23 cellular contexts compared by ENCODE assay signal in genomic region chr20:48284837-48285236, GRCh38.
DNase-seq lines count a peak whose midpoint lies in the region; ATAC-seq and TF ChIP-seq lines count a peak whose summit lies in the region.
"Had no signal": no experiment of that assay in that cellular context is flagged by ENCODE, and none has a peak within 500 bp of the region (broad histone marks: within the 10 kb centered on the region; RNA-seq: fewer than 3 reads in every experiment).

No MANE protein-coding gene starts in this region.

- H3K9me3 ChIP-seq in osteoblast (ENCODE audit: low read depth, low read length): no peaks in the 10 kb centered on the region
- H3K9me3 ChIP-seq: adrenal gland, heart right ventricle, tibial artery had no signal

- H3K36me3 Mint-ChIP-seq in progenitor cell of endocrine pancreas (ENCODE audit: insufficient read depth): no peaks in the 10 kb centered on the region
- H3K36me3 Mint-ChIP-seq in activated T-cell treated with anti-CD3 and anti-CD28 coated beads, Interleukin-2, amount 50 U/mL, for 72 hours (ENCODE audit: insufficient read depth in 2 of 2): no peaks in the 10 kb centered on the region
- H3K36me3 Mint-ChIP-seq: naive thymus-derived CD4-positive, alpha-beta T cell; stimulated activated naive B cell treated with anti-CD40 and anti-IgM and Interleukin-4, amounts not matched to agents 10 μg/mL and 1 μg/mL and 100 μg/mL, for 72 hours had no signal

- no peak overlapping the region for H3K4me3 ChIP-seq in foreskin fibroblast (ENCODE audit: low read depth in 1 of 2, low read length in 2 of 2)
- H3K4me3 ChIP-seq in osteoblast (ENCODE audit: insufficient read depth, low read length): no peak overlapping the region
- H3K4me3 ChIP-seq: adrenal gland, GM12878, heart right ventricle, tibial artery had no signal

- no peak for TF ChIP-seq CTCF in foreskin fibroblast (IDR thresholded peaks at IDR 0.05; ENCODE audit: low read depth, low read length)
- TF ChIP-seq CTCF in progenitor cell of endocrine pancreas (IDR thresholded peaks at IDR 0.05; ENCODE audit: unreplicated experiment): no peak
- TF ChIP-seq CTCF in osteoblast (IDR thresholded peaks at IDR 0.05; ENCODE audit: extremely low read depth, low read depth, low read length): no peak

- H3K27me3 ChIP-seq in osteoblast (ENCODE audit: insufficient read depth, low read length): peaks cover 15% of the 10 kb centered on the region
- H3K27me3 ChIP-seq: adrenal gland, tibial artery had no signal

- H3K4me3 Mint-ChIP-seq in progenitor cell of endocrine pancreas (ENCODE audit: low read depth): no peak overlapping the region
- H3K4me3 Mint-ChIP-seq in activated T-cell treated with anti-CD3 and anti-CD28 coated beads, Interleukin-2, amount 50 U/mL, for 72 hours: no peak overlapping the region
- H3K4me3 Mint-ChIP-seq: IgD-negative memory B cell; memory B cell; naive thymus-derived CD4-positive, alpha-beta T cell; stimulated activated naive B cell treated with anti-CD40 and anti-IgM and Interleukin-4, amounts not matched to agents 10 μg/mL and 1 μg/mL and 100 μg/mL, for 72 hours had no signal

- DNase-seq in ELF-1 (ENCODE audit: low read depth, low spot score) (peak; percentile 50), foreskin fibroblast (peak; percentile 8 to 12), progenitor cell of endocrine pancreas (ENCODE audit: low spot score, unreplicated experiment) (no peak), osteoblast (ENCODE audit: insufficient read length, low spot score, missing footprints) (no peak)
- no peak for DNase-seq in activated T-cell treated with anti-CD3 and anti-CD28 coated beads, Interleukin-2, amount 50 U/mL, for 72 hours
- DNase-seq: activated CD4-positive, alpha-beta T cell treated with anti-CD3 and anti-CD28 coated beads for 48 hours; activated effector memory CD4-positive, alpha-beta T cell treated with anti-CD3 and anti-CD28 coated beads, Interleukin-2, amount 50 U/mL, for 16 hours; adrenal gland; heart right ventricle; kidney; MV-4-11; naive thymus-derived CD4-positive, alpha-beta T cell; NCI-H2029 treated with DMSO at 0.1 percent for 48 hours; NCI-H446; stimulated activated naive B cell treated with anti-CD40 and anti-IgM and Interleukin-4, amounts not matched to agents 10 μg/mL and 1 μg/mL and 100 μg/mL, for 72 hours; tibial artery had no signal

- H3K4me1 Mint-ChIP-seq in progenitor cell of endocrine pancreas (ENCODE audit: low read depth): peaks cover 34% of the 10 kb centered on the region
- H3K4me1 Mint-ChIP-seq in activated T-cell treated with anti-CD3 and anti-CD28 coated beads, Interleukin-2, amount 50 U/mL, for 72 hours (ENCODE audit: low read depth): no peaks in the 10 kb centered on the region
- H3K4me1 Mint-ChIP-seq: memory B cell; naive thymus-derived CD4-positive, alpha-beta T cell; stimulated activated naive B cell treated with anti-CD40 and anti-IgM and Interleukin-4, amounts not matched to agents 10 μg/mL and 1 μg/mL and 100 μg/mL, for 72 hours had no signal

- H3K36me3 ChIP-seq in osteoblast (ENCODE audit: insufficient read depth, low read length): no peaks in the 10 kb centered on the region
- H3K36me3 ChIP-seq: adrenal gland, heart right ventricle, tibial artery had no signal

- peak; percentile 36; the same call in 2 of the 3 replicates for ATAC-seq in SK-N-SH treated with all-trans-retinoic acid at 6 μM for 48 hours
- no peak for ATAC-seq in activated T-cell treated with anti-CD3 and anti-CD28 coated beads, Interleukin-2, amount 50 U/mL, for 72 hours (replicated peaks in 1 of 2)
- no peak for ATAC-seq in GM21723 (IDR thresholded peaks at IDR 0.05; ENCODE audit: unreplicated experiment)
- ATAC-seq in HG03521 (IDR thresholded peaks at IDR 0.05; ENCODE audit: unreplicated experiment): no peak
- ATAC-seq: GM12878; heart right ventricle; naive thymus-derived CD4-positive, alpha-beta T cell; stimulated activated naive B cell treated with anti-CD40 and anti-IgM and Interleukin-4, amounts not matched to agents 10 μg/mL and 1 μg/mL and 100 μg/mL, for 72 hours had no signal

- peaks cover 4% of the 10 kb centered on the region for H3K9me3 Mint-ChIP-seq in progenitor cell of endocrine pancreas (ENCODE audit: low read depth)
- peaks cover 0 to 2% of the 10 kb centered on the region in 2 donors for H3K9me3 Mint-ChIP-seq in activated T-cell treated with anti-CD3 and anti-CD28 coated beads, Interleukin-2, amount 50 U/mL, for 72 hours
- H3K9me3 Mint-ChIP-seq: naive thymus-derived CD4-positive, alpha-beta T cell had no signal

- peaks cover 6% of the 10 kb centered on the region for H3K27me3 Mint-ChIP-seq in progenitor cell of endocrine pancreas
- peaks cover 12% of the 10 kb centered on the region for H3K27me3 Mint-ChIP-seq in activated T-cell treated with anti-CD3 and anti-CD28 coated beads, Interleukin-2, amount 50 U/mL, for 72 hours (ENCODE audit: low read depth)

- H2AFZ ChIP-seq in osteoblast (ENCODE audit: low read length): no peak overlapping the region
- H2AFZ ChIP-seq: parathyroid adenoma had no signal

- no peak overlapping the region for H3K27ac ChIP-seq in osteoblast (ENCODE audit: low read depth, low read length)
- H3K27ac ChIP-seq: heart right ventricle, parathyroid adenoma had no signal

- H4K20me1 ChIP-seq in osteoblast (ENCODE audit: insufficient read depth, low read length): no peaks in the 10 kb centered on the region

- no peak overlapping the region for H3K4me2 ChIP-seq in osteoblast (ENCODE audit: insufficient read depth, low read length)

- no peaks in the 10 kb centered on the region for H3K79me2 ChIP-seq in osteoblast (ENCODE audit: insufficient read depth, low read length)
- H3K79me2 ChIP-seq: parathyroid adenoma had no signal

- peak overlapping the region; percentile 63 for H3K27ac Mint-ChIP-seq in progenitor cell of endocrine pancreas
- H3K27ac Mint-ChIP-seq in activated T-cell treated with anti-CD3 and anti-CD28 coated beads, Interleukin-2, amount 50 U/mL, for 72 hours: no peak overlapping the region
- H3K27ac Mint-ChIP-seq: IgD-negative memory B cell; memory B cell; naive thymus-derived CD4-positive, alpha-beta T cell; stimulated activated naive B cell treated with anti-CD40 and anti-IgM and Interleukin-4, amounts not matched to agents 10 μg/mL and 1 μg/mL and 100 μg/mL, for 72 hours had no signal

- peaks cover 19% of the 10 kb centered on the region for H3K4me1 ChIP-seq in osteoblast (ENCODE audit: insufficient read depth, low read length)

TF ChIP-seq in SK-N-SH treated with all-trans-retinoic acid at 6 μM for 48 hours, 23 proteins besides CTCF, POLR2A, EP300 and RAD21 (continues in another document):
- TF ChIP-seq, protein P1, sequence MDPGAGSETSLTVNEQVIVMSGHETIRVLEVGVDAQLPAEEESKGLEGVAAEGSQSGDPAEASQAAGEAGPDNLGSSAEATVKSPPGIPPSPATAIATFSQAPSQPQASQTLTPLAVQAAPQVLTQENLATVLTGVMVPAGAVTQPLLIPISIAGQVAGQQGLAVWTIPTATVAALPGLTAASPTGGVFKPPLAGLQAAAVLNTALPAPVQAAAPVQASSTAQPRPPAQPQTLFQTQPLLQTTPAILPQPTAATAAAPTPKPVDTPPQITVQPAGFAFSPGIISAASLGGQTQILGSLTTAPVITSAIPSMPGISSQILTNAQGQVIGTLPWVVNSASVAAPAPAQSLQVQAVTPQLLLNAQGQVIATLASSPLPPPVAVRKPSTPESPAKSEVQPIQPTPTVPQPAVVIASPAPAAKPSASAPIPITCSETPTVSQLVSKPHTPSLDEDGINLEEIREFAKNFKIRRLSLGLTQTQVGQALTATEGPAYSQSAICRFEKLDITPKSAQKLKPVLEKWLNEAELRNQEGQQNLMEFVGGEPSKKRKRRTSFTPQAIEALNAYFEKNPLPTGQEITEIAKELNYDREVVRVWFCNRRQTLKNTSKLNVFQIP (CRISPR knock-in tag; IDR thresholded peaks at IDR 0.05; ENCODE audit: borderline replicate concordance, low read depth): no peak
- TF ChIP-seq TSHZ2 (CRISPR knock-in tag; IDR thresholded peaks at IDR 0.05): no peak
- no peak for TF ChIP-seq ZNF8 (CRISPR knock-in tag; IDR thresholded peaks at IDR 0.05)
- TF ChIP-seq ZC3H10 (CRISPR knock-in tag; IDR thresholded peaks at IDR 0.05): no peak
- no peak for TF ChIP-seq TCF4 (CRISPR knock-in tag; IDR thresholded peaks at IDR 0.05; ENCODE audit: borderline replicate concordance)
- TF ChIP-seq CREB5 (CRISPR knock-in tag; IDR thresholded peaks at IDR 0.05; ENCODE audit: low read depth): no peak
- TF ChIP-seq ZNF565 (CRISPR knock-in tag; conservative IDR thresholded peaks at IDR 0.05; ENCODE audit: low read depth): no peak
- no peak for TF ChIP-seq OSR1 (CRISPR knock-in tag; IDR thresholded peaks at IDR 0.05)

Comparison
In these comparisons a context has a peak if more than half of its experiments do, and no peak if none do; other contexts are left out.
1. DNase-seq: peak in ELF-1 (single experiment) and foreskin fibroblast (2 of 2); none in progenitor cell of endocrine pancreas (single experiment), activated T-cell treated with anti-CD3 and anti-CD28 coated beads, Interleukin-2, amount 50 U/mL, for 72 hours (0 of 2) and osteoblast (single experiment).